10 cellular contexts compared by ENCODE assay signal in genomic region chrX:47313056-47313455, GRCh38. TPM values are rescaled to one million over a fixed set of nuclear protein-coding genes. Genes with fewer than 3 reads are reported as not detected.
"Had no signal": no experiment of that assay in that cellular context is flagged by ENCODE, and none has a peak within 500 bp of the region (broad histone marks: within the 10 kb centered on the region; RNA-seq: fewer than 3 reads in every experiment).

No MANE protein-coding gene starts in this region.

- ATAC-seq: heart left ventricle had no signal

- DNase-seq: hippocampal formation had no signal

- H3K4me1 ChIP-seq: colonic mucosa, heart left ventricle, left lung, lower lobe of right lung, parathyroid adenoma had no signal

- H3K4me3 ChIP-seq: colonic mucosa, heart left ventricle, left lung, lower lobe of right lung, sigmoid colon, skin epidermis had no signal

- H3K27me3 ChIP-seq: colonic mucosa, sigmoid colon had no signal

- H3K27ac ChIP-seq: colonic mucosa, heart left ventricle, left lung, lower lobe of right lung, parathyroid adenoma, skin epidermis had no signal

- H3K36me3 ChIP-seq: colonic mucosa, heart left ventricle, left lung, lower lobe of right lung, sigmoid colon had no signal

- H3K9me3 ChIP-seq: colonic mucosa, heart left ventricle, left lung, lower lobe of right lung, sigmoid colon had no signal

- H3K9ac ChIP-seq: parathyroid adenoma had no signal

- H3K79me2 ChIP-seq: parathyroid adenoma had no signal

RNA-seq across cellular contexts. Expression of gene ZNF157, which starts 57.3 kb away (rescaled TPM):
- total RNA-seq: colonic mucosa, endothelial cell of umbilical vein, pulmonary artery endothelial cell had no signal
- polyA plus RNA-seq: endothelial cell of umbilical vein had no signal
